Comparison of ENCODE assay signal across 8 cellular contexts in genomic region chr1:100038401-100039306, GRCh38.
DNase-seq lines count a peak whose midpoint lies in the region; FAIRE-seq and TF ChIP-seq lines count a peak whose summit lies in the region.

No MANE protein-coding gene starts in this region.

- no peaks in the 10 kb centered on the region for H4K20me1 ChIP-seq in mammary epithelial cell (ENCODE audit: insufficient read depth, low read length)

- peak overlapping the region; percentile 100 for H3K4me3 Mint-ChIP-seq in HFFc6

- intact Hi-C loops in mammary epithelial cell (cut with micrococcal nuclease): loop anchor here (1.0 to 10.0 kb wide), 6 partner anchors 10 to 419 kb away; partner anchors contain the start of genes AGL, CDC14A and TRMT13

- no peaks in the 10 kb centered on the region for H3K9me3 ChIP-seq in mammary epithelial cell (replicated peaks; ENCODE audit: insufficient read depth, low read length)

- H3K27me3 Mint-ChIP-seq in HFFc6 (ENCODE audit: insufficient read depth): no peaks in the 10 kb centered on the region; the same call in 1 of the 2 replicates

- CTCF ChIA-PET in mammary epithelial cell (lab: Charles Lee; ENCODE audit: low non-redundant PET): no interaction called here

- 0 out of 2 replicates have a peak, but pooled peaks have one; percentile 35 for TF ChIP-seq POLR2A in GM12891 (IDR thresholded peaks at IDR 0.05; ENCODE audit: low read depth, low read length)

- 0% methylated on average over 11 of the region's 70 CpGs for WGBS in mammary epithelial cell (ENCODE audit: low coverage, missing lambda C conversion rate)

- H2AFZ ChIP-seq in mammary epithelial cell (ENCODE audit: low read depth, low read length): peak overlapping the region; percentile 76

- no peaks in the 10 kb centered on the region for H3K9me3 Mint-ChIP-seq in HFFc6

- H3K4me3 ChIP-seq in WI38 (ENCODE audit: low read depth, low read length) (peak overlapping the region; percentile 86), mammary epithelial cell (replicated peaks in 1 of 3; ENCODE audit: insufficient read depth in 1 of 3, low read depth in 2 of 3, low read length in 3 of 3) (peak overlapping the region; percentile 59 to 95 (median 93))

- H3K27ac Mint-ChIP-seq in HFFc6: peak overlapping the region; percentile 100

- TF ChIP-seq CTCF in HFFc6 (IDR thresholded peaks at IDR 0.05): no peak
- no peak for TF ChIP-seq CTCF in WI38 (IDR thresholded peaks at IDR 0.05; ENCODE audit: low read depth, low read length)
- no peak for TF ChIP-seq CTCF in mammary epithelial cell (conservative IDR thresholded peaks at IDR 0.05 in 1 of 2, IDR thresholded peaks at IDR 0.05 in 1 of 2; ENCODE audit: extremely low read depth in 1 of 2, insufficient read depth in 1 of 2, low read depth in 1 of 2, low read length in 2 of 2)

- dilution Hi-C loops in mammary epithelial cell (cut with HindIII; ENCODE audit: low sequenced_read_pairs): no loop called here

- DNase-seq in GM12891 (ENCODE audit: insufficient read length, low spot score): peak; percentile 28
- peak; percentile 42 for DNase-seq in HFFc6
- DNase-seq in NAMALWA (ENCODE audit: low spot score): peak; percentile 81
- DNase-seq in mammary epithelial cell: peak; percentile 66
- DNase-seq in stimulated activated CD4-positive, alpha-beta T cell treated with anti-CD3 and anti-CD28 coated beads, Interleukin-15, amount 100 ng/mL, for 1 hour (ENCODE audit: low read depth in 1 of 2, low spot score in 1 of 2): peak; percentile 52 to 56
- no peak for DNase-seq in HTR-8/SVneo (ENCODE audit: insufficient read length, low spot score)

- peak overlapping the region; percentile 100 for H3K9ac ChIP-seq in mammary epithelial cell (ENCODE audit: insufficient read depth, low read length)

- in situ Hi-C loops in mammary epithelial cell (cut with MboI; ENCODE audit: low sequenced_read_pairs in 2 of 2): loop anchor here in 1 of 2 donors (25.0 kb wide), 1 partner anchor 226 kb away; no protein-coding TSS in a partner anchor

- peak overlapping the region; percentile 97 for H3K27ac ChIP-seq in mammary epithelial cell (ENCODE audit: insufficient read depth, low read depth, low read length)

- BruUV-seq in mammary epithelial cell (replicated peaks; lab: Mats Ljungman, UMichigan): no TSS peak

- H3K36me3 Mint-ChIP-seq in HFFc6 (ENCODE audit: low read depth): peaks cover 27% of the 10 kb centered on the region

- H3K27me3 ChIP-seq in mammary epithelial cell (ENCODE audit: insufficient read depth, low read length): no peaks in the 10 kb centered on the region

- peaks cover 41% of the 10 kb centered on the region for H3K4me1 Mint-ChIP-seq in HFFc6 (ENCODE audit: low read depth)

- no peak for FAIRE-seq in GM12891 (lab: Jason Lieb, UNC)
- peak; percentile 33 for FAIRE-seq in islet of Langerhans (lab: Jason Lieb, UNC)
- FAIRE-seq in HTR-8/SVneo (lab: Jason Lieb, UNC): no peak

- peak overlapping the region; percentile 94 for H3K4me2 ChIP-seq in mammary epithelial cell (ENCODE audit: insufficient read depth, low read depth, low read length)

- H3K79me2 ChIP-seq in mammary epithelial cell (ENCODE audit: insufficient read depth, low read length): peaks cover 86% of the 10 kb centered on the region

- H3K4me1 ChIP-seq in mammary epithelial cell (ENCODE audit: insufficient read depth, low read length): peaks cover 6% of the 10 kb centered on the region

- no peaks in the 10 kb centered on the region for H3K36me3 ChIP-seq in mammary epithelial cell (ENCODE audit: insufficient read depth, low read length)

TF ChIP-seq in GM12891, 5 proteins besides CTCF, POLR2A, EP300 and RAD21:
- 0 out of 2 replicates have a peak, but pooled peaks have one; percentile 4 for TF ChIP-seq TAF1 (IDR thresholded peaks at IDR 0.05; ENCODE audit: low read depth, low read length)
- TF ChIP-seq PAX5 (IDR thresholded peaks at IDR 0.05; ENCODE audit: insufficient read depth, low read length, severe bottlenecking): peak; percentile 68
- TF ChIP-seq POLR2AphosphoS5 (IDR thresholded peaks at IDR 0.05; ENCODE audit: low read depth, low read length): 0 out of 2 replicates have a peak, but pooled peaks have one; percentile 9
- TF ChIP-seq POU2F2 (IDR thresholded peaks at IDR 0.05; ENCODE audit: low read depth, low read length): no peak
- no peak for TF ChIP-seq SPI1 (IDR thresholded peaks at IDR 0.05; ENCODE audit: low read depth, low read length)
